29 cellular contexts compared by ENCODE assay signal in the genomic region with DNA sequence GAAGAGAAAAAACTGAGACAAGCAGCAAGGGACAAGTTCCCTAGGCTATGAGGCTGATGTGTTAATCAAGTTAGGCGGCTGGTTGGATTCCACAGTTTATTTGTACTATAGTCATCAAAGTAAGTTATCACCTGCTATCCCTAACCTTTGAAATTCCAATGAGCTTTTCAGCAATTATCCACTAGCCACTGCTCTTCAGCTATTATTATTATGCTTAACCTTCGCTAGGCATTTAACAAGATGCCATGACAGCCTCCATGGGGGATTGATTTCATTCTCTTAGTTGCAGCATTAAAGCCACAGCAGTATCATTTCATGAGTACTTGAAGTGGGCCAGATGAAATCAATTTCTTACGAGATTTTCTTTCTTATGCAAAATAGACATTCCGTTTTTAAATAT.
"Had no signal": no experiment of that assay in that cellular context is flagged by ENCODE, and none has a peak within 500 bp of the region (broad histone marks: within the 10 kb centered on the region; RNA-seq: fewer than 3 reads in every experiment).

No MANE protein-coding gene starts in this region.

- DNase-seq: activated CD4-positive, alpha-beta T cell treated with anti-CD3 and anti-CD28 coated beads for 36 hours; activated CD4-positive, CD25-positive, alpha-beta regulatory T cell; activated naive CD4-positive, alpha-beta T cell treated with Interleukin-2 at 50 U/mL for 16 hours; activated T-cell treated with anti-CD3 and anti-CD28 coated beads for 4 hours; activated T-cell treated with anti-CD3 and anti-CD28 coated beads, Interleukin-2, amount 50 U/mL, for 72 hours; anterior cingulate cortex; cerebellar nuclear complex; colonic mucosa; dorsolateral prefrontal cortex; effector memory CD4-positive, alpha-beta T cell; erythroblast; immature natural killer cell; kidney; left colon; midbrain; naive thymus-derived CD8-positive, alpha-beta T cell; occipital lobe; psoas muscle; spleen; stimulated activated naive CD4-positive, alpha-beta T cell treated with Interleukin-2 at 50 U/mL for 16 hours; T-helper 1 cell; testis; transverse colon had no signal

- ATAC-seq: activated CD4-positive, alpha-beta T cell treated with anti-CD3 and anti-CD28 coated beads for 36 hours; activated T-cell treated with anti-CD3 and anti-CD28 coated beads, Interleukin-2, amount 50 U/mL, for 72 hours; gastroesophageal sphincter; left colon; naive thymus-derived CD8-positive, alpha-beta T cell; psoas muscle had no signal

- H3K4me1 ChIP-seq: colonic mucosa, gastroesophageal sphincter, parathyroid adenoma, psoas muscle, spleen, testis, transverse colon had no signal

- H3K36me3 ChIP-seq: colonic mucosa, gastroesophageal sphincter, neural progenitor cell, spleen, transverse colon had no signal

- H3K4me3 ChIP-seq: colonic mucosa, dorsolateral prefrontal cortex, gastroesophageal sphincter, hepatocyte, neural progenitor cell, psoas muscle, spleen, testis, transverse colon had no signal

- H3K27ac ChIP-seq: colonic mucosa, dorsolateral prefrontal cortex, gastroesophageal sphincter, hepatocyte, neural progenitor cell, parathyroid adenoma, psoas muscle, spleen, testis, transverse colon had no signal

- H3K27me3 ChIP-seq: colonic mucosa, dorsolateral prefrontal cortex, gastroesophageal sphincter, hepatocyte, neural progenitor cell, spleen, testis, transverse colon had no signal

- FAIRE-seq: bronchial epithelial cell, kidney, urothelium cell line had no signal

- H3K9me3 ChIP-seq: colonic mucosa, testis, transverse colon had no signal
